17 cellular contexts compared by ENCODE assay signal in the genomic region with DNA sequence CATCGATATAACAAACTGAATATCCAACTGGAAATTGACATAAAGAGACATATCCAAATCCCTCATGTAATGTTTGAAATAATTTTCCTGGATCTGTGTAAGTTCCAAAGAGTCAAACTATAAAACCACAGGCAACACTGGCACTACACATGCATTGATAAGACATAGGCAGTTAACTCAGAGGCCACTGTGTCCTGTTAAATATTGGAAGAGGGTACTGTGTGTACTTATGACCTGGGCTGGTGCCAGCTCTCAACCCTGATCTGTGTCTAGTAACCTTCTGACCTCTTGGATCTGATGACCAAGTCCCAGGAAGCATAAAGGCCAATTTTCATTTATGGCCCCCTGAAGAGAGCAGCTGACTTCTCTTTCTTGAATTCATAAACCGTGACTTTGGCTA. TPM values are rescaled to one million over a fixed set of nuclear protein-coding genes. Genes with fewer than 3 reads are reported as not detected.
DNase-seq lines count a peak whose midpoint lies in the region; ATAC-seq and TF ChIP-seq lines count a peak whose summit lies in the region.
"Had no signal": no experiment of that assay in that cellular context is flagged by ENCODE, and none has a peak within 500 bp of the region (broad histone marks: within the 10 kb centered on the region; RNA-seq: fewer than 3 reads in every experiment).

No MANE protein-coding gene starts in this region.

- no peaks in the 10 kb centered on the region for H3K9me3 Mint-ChIP-seq in activated CD4-positive, alpha-beta T cell treated with anti-CD3 and anti-CD28 coated beads, Interleukin-2, amount 10 ng/mL, durations not matched to agents 24 days and 14 days
- no peaks in the 10 kb centered on the region for H3K9me3 Mint-ChIP-seq in activated T-cell treated with anti-CD3 and anti-CD28 coated beads, Interleukin-2, amount 50 U/mL, for 72 hours

- no peak overlapping the region for H3K4me3 Mint-ChIP-seq in activated CD4-positive, alpha-beta T cell treated with anti-CD3 and anti-CD28 coated beads, Interleukin-2, amount 10 ng/mL, durations not matched to agents 24 days and 14 days
- H3K4me3 Mint-ChIP-seq in activated T-cell treated with anti-CD3 and anti-CD28 coated beads, Interleukin-2, amount 50 U/mL, for 72 hours = no peak overlapping the region
- no peak overlapping the region for H3K4me3 Mint-ChIP-seq in T-helper 17 cell
- H3K4me3 Mint-ChIP-seq: CD14-positive monocyte; CD4-positive, alpha-beta memory T cell had no signal

- H3K9me3 ChIP-seq in mucosa of descending colon (no peaks in the 10 kb centered on the region), T-helper 17 cell (ENCODE audit: control insufficient read depth, low read length, poor library complexity, severe bottlenecking) (no peaks in the 10 kb centered on the region)
- H3K9me3 ChIP-seq: A549 had no signal

- ATAC-seq in left lobe of liver (peak; percentile 69), mucosa of descending colon (peak; percentile 22), T-helper 17 cell (no peak)
- ATAC-seq in activated T-cell treated with anti-CD3 and anti-CD28 coated beads, Interleukin-2, amount 50 U/mL, for 72 hours (replicated peaks in 1 of 2) = no peak
- ATAC-seq: A549 had no signal

- intact Hi-C loops in activated CD4-positive, alpha-beta T cell treated with anti-CD3 and anti-CD28 coated beads, Interleukin-2, amount 10 ng/mL, durations not matched to agents 24 days and 14 days (cut with micrococcal nuclease) = no loop called here
- intact Hi-C loops in mucosa of descending colon (cut with DNase I, micrococcal nuclease) = no loop called here

- H3K4me1 ChIP-seq in mucosa of descending colon (ENCODE audit: low read depth) = peaks cover 2% of the 10 kb centered on the region
- H3K4me1 ChIP-seq: A549 had no signal

- H3K4me1 Mint-ChIP-seq in activated CD4-positive, alpha-beta T cell treated with anti-CD3 and anti-CD28 coated beads, Interleukin-2, amount 10 ng/mL, durations not matched to agents 24 days and 14 days = no peaks in the 10 kb centered on the region
- H3K4me1 Mint-ChIP-seq in activated T-cell treated with anti-CD3 and anti-CD28 coated beads, Interleukin-2, amount 50 U/mL, for 72 hours (ENCODE audit: low read depth) = no peaks in the 10 kb centered on the region
- H3K4me1 Mint-ChIP-seq in T-helper 17 cell = no peaks in the 10 kb centered on the region

- peaks cover 3% of the 10 kb centered on the region for H3K27me3 Mint-ChIP-seq in activated CD4-positive, alpha-beta T cell treated with anti-CD3 and anti-CD28 coated beads, Interleukin-2, amount 10 ng/mL, durations not matched to agents 24 days and 14 days
- no peaks in the 10 kb centered on the region for H3K27me3 Mint-ChIP-seq in activated T-cell treated with anti-CD3 and anti-CD28 coated beads, Interleukin-2, amount 50 U/mL, for 72 hours (ENCODE audit: low read depth)
- H3K27me3 Mint-ChIP-seq in T-helper 17 cell = no peaks in the 10 kb centered on the region
- H3K27me3 Mint-ChIP-seq: CD4-positive, alpha-beta memory T cell had no signal

- H3K36me3 ChIP-seq in mucosa of descending colon (ENCODE audit: low read depth) = no peaks in the 10 kb centered on the region

- DNase-seq in activated CD4-positive, alpha-beta T cell treated with anti-CD3 and anti-CD28 coated beads, Interleukin-2, amount 10 ng/mL, durations not matched to agents 24 days and 14 days = peak; percentile 26
- no peak for DNase-seq in activated CD4-positive, alpha-beta T cell treated with anti-CD3 and anti-CD28 coated beads for 48 hours
- DNase-seq in left lobe of liver (ENCODE audit: low spot score) (peak; percentile 91), mucosa of descending colon (no peak), GF-D8 (lab: John Stamatoyannopoulos, UW) (no peak), T-helper 17 cell (no peak)
- DNase-seq in activated T-cell treated with anti-CD3 and anti-CD28 coated beads, Interleukin-2, amount 50 U/mL, for 72 hours = no peak
- DNase-seq: AML-193; CD4-positive, alpha-beta memory T cell; DMS153; DMS79; GDM1; GOT3; H7; IMR-90 had no signal

- H3K4me3 ChIP-seq in mucosa of descending colon = no peak overlapping the region
- H3K4me3 ChIP-seq: A549 had no signal

- H3K27ac Mint-ChIP-seq in activated CD4-positive, alpha-beta T cell treated with anti-CD3 and anti-CD28 coated beads, Interleukin-2, amount 10 ng/mL, durations not matched to agents 24 days and 14 days = no peak overlapping the region
- H3K27ac Mint-ChIP-seq in activated T-cell treated with anti-CD3 and anti-CD28 coated beads, Interleukin-2, amount 50 U/mL, for 72 hours = no peak overlapping the region
- no peak overlapping the region for H3K27ac Mint-ChIP-seq in T-helper 17 cell
- H3K27ac Mint-ChIP-seq: CD4-positive, alpha-beta memory T cell had no signal

- no peak for TF ChIP-seq CTCF in mucosa of descending colon (IDR thresholded peaks at IDR 0.05)

- no peaks in the 10 kb centered on the region for H3K36me3 Mint-ChIP-seq in activated CD4-positive, alpha-beta T cell treated with anti-CD3 and anti-CD28 coated beads, Interleukin-2, amount 10 ng/mL, durations not matched to agents 24 days and 14 days (ENCODE audit: low read depth)
- H3K36me3 Mint-ChIP-seq in activated T-cell treated with anti-CD3 and anti-CD28 coated beads, Interleukin-2, amount 50 U/mL, for 72 hours (ENCODE audit: insufficient read depth in 2 of 2) = no peaks in the 10 kb centered on the region
- peaks cover 6% of the 10 kb centered on the region for H3K36me3 Mint-ChIP-seq in T-helper 17 cell (ENCODE audit: low read depth)
- H3K36me3 Mint-ChIP-seq: CD14-positive monocyte; CD4-positive, alpha-beta memory T cell had no signal

RNA-seq across cellular contexts. Expression of gene NR1I2, which starts 4.5 kb away (rescaled TPM):
- total RNA-seq in activated CD4-positive, alpha-beta T cell treated with anti-CD3 and anti-CD28 coated beads, Interleukin-2, amount 10 ng/mL, durations not matched to agents 24 days and 14 days = 0.16 and 0.17 TPM in 2 replicates
- 206 TPM for total RNA-seq in left lobe of liver
- 100 to 1,000 TPM in 1 of 3 donors, 10 to 100 TPM in 2; 62.9 to 141 (median 79.1) TPM for total RNA-seq in mucosa of descending colon
- total RNA-seq in activated T-cell treated with anti-CD3 and anti-CD28 coated beads, Interleukin-2, amount 50 U/mL, for 72 hours = under 1 TPM; 0.17 to 0.25 TPM
- total RNA-seq in T-helper 17 cell = under 1 TPM in 1 of 2 donors, not detected in 1; 0.20 TPM
- total RNA-seq: IMR-90 had no signal

Comparison
In these comparisons a context has a peak if more than half of its experiments do, and no peak if none do; other contexts are left out.
1. DNase-seq: peak in activated CD4-positive, alpha-beta T cell treated with anti-CD3 and anti-CD28 coated beads, Interleukin-2, amount 10 ng/mL, durations not matched to agents 24 days and 14 days (single experiment) and left lobe of liver (single experiment); none in activated CD4-positive, alpha-beta T cell treated with anti-CD3 and anti-CD28 coated beads for 48 hours (single experiment), mucosa of descending colon (0 of 3), GF-D8 (single experiment), activated T-cell treated with anti-CD3 and anti-CD28 coated beads, Interleukin-2, amount 50 U/mL, for 72 hours (0 of 2) and T-helper 17 cell (0 of 3).
2. ATAC-seq: peak in left lobe of liver (single experiment) and mucosa of descending colon (single experiment); none in activated T-cell treated with anti-CD3 and anti-CD28 coated beads, Interleukin-2, amount 50 U/mL, for 72 hours (0 of 2) and T-helper 17 cell (single experiment).
3. RNA of gene NR1I2, which starts 4.5 kb away (total RNA-seq): 206 TPM in left lobe of liver (single experiment) and 62.9 to 141 TPM in mucosa of descending colon; 0.17 to 0.25 TPM in activated T-cell treated with anti-CD3 and anti-CD28 coated beads, Interleukin-2, amount 50 U/mL, for 72 hours, 0.20 TPM in T-helper 17 cell and 0.16 to 0.17 TPM in activated CD4-positive, alpha-beta T cell treated with anti-CD3 and anti-CD28 coated beads, Interleukin-2, amount 10 ng/mL, durations not matched to agents 24 days and 14 days; every median in the first group is over 10 times any median in the second.